ENCODE assay signal across 9 cellular contexts in the genomic region with DNA sequence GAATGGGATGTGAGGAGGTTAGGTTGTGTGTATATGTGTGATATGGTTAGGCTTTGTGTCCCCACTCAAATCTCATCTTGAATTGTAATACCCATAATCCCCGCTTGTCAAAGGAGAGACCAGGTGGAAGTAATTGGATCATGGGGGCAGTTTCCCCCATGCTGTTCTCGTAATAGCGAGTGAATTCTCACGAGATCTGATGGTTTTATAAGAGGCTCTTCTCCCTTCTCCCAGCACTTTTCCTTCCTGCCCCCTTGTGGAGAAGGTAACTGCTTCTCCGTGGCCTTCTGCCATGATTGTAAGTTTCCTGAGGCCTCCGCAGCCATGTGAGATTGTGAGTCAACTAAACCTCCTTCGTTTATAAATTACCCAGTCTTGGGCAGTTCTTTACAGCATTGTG. TPM values are rescaled to one million over a fixed set of nuclear protein-coding genes. Genes with fewer than 3 reads are reported as not detected.
A peak's percentile ranks its signal among the peaks of the same experiment; 100 is the strongest.
DNase-seq lines count a peak whose midpoint lies in the region; ATAC-seq and TF ChIP-seq lines count a peak whose summit lies in the region.
"Had no signal": no experiment of that assay in that cellular context is flagged by ENCODE, and none has a peak within 500 bp of the region (broad histone marks: within the 10 kb centered on the region; RNA-seq: fewer than 3 reads in every experiment).

No MANE protein-coding gene starts in this region.

- no peaks in the 10 kb centered on the region for H3K27me3 ChIP-seq in suprapubic skin

- peaks cover 14% of the 10 kb centered on the region for H3K4me1 ChIP-seq in suprapubic skin

- ATAC-seq in activated CD4-positive, alpha-beta T cell treated with anti-CD3 and anti-CD28 coated beads for 36 hours: no peak
- ATAC-seq in activated CD8-positive, alpha-beta T cell treated with anti-CD3 and anti-CD28 coated beads for 36 hours: no peak
- ATAC-seq in HG03565 (IDR thresholded peaks at IDR 0.05; ENCODE audit: unreplicated experiment): no peak

- TF ChIP-seq POLR2A in suprapubic skin (IDR thresholded peaks at IDR 0.05): no peak

- no peak for TF ChIP-seq CTCF in activated CD8-positive, alpha-beta T cell treated with anti-CD3 and anti-CD28 coated beads for 36 hours (IDR thresholded peaks at IDR 0.05)
- TF ChIP-seq CTCF in suprapubic skin (IDR thresholded peaks at IDR 0.05): no peak

- no peaks in the 10 kb centered on the region for H3K27me3 Mint-ChIP-seq in activated CD4-positive, alpha-beta T cell treated with anti-CD3 and anti-CD28 coated beads for 36 hours
- no peaks in the 10 kb centered on the region for H3K27me3 Mint-ChIP-seq in activated CD8-positive, alpha-beta T cell treated with anti-CD3 and anti-CD28 coated beads for 36 hours

- H3K27ac ChIP-seq in suprapubic skin: no peak overlapping the region

- H3K27ac Mint-ChIP-seq in activated CD4-positive, alpha-beta T cell treated with anti-CD3 and anti-CD28 coated beads for 36 hours: peak overlapping the region; percentile 90
- peak overlapping the region; percentile 92 for H3K27ac Mint-ChIP-seq in activated CD8-positive, alpha-beta T cell treated with anti-CD3 and anti-CD28 coated beads for 36 hours

- H3K9me3 Mint-ChIP-seq in activated CD4-positive, alpha-beta T cell treated with anti-CD3 and anti-CD28 coated beads for 36 hours (ENCODE audit: low read depth): no peaks in the 10 kb centered on the region
- H3K9me3 Mint-ChIP-seq in activated CD8-positive, alpha-beta T cell treated with anti-CD3 and anti-CD28 coated beads for 36 hours: no peaks in the 10 kb centered on the region

- peak overlapping the region; percentile 78 for H3K4me3 Mint-ChIP-seq in activated CD4-positive, alpha-beta T cell treated with anti-CD3 and anti-CD28 coated beads for 36 hours
- peak overlapping the region; percentile 80 for H3K4me3 Mint-ChIP-seq in activated CD8-positive, alpha-beta T cell treated with anti-CD3 and anti-CD28 coated beads for 36 hours

- intact Hi-C loops in activated CD4-positive, alpha-beta T cell treated with anti-CD3 and anti-CD28 coated beads for 36 hours (cut with DNase I, micrococcal nuclease): loop anchor here (1.0 to 5.0 kb wide), 5 partner anchors 56 to 676 kb away; a partner anchor contains a TSS
- intact Hi-C loops in activated CD8-positive, alpha-beta T cell treated with anti-CD3 and anti-CD28 coated beads for 36 hours (cut with micrococcal nuclease): no loop called here

- peaks cover 16% of the 10 kb centered on the region for H3K4me1 Mint-ChIP-seq in activated CD4-positive, alpha-beta T cell treated with anti-CD3 and anti-CD28 coated beads for 36 hours
- peaks cover 14% of the 10 kb centered on the region for H3K4me1 Mint-ChIP-seq in activated CD8-positive, alpha-beta T cell treated with anti-CD3 and anti-CD28 coated beads for 36 hours (ENCODE audit: low read depth)

- POLR2A ChIA-PET in activated CD4-positive, alpha-beta T cell treated with anti-CD3 and anti-CD28 coated beads for 36 hours (lab: Charles Lee): interaction anchor here (1.0 kb wide), 1 partner anchor 62 kb away, joined by 5 read pairs; no protein-coding TSS in a partner anchor
- POLR2A ChIA-PET in activated CD8-positive, alpha-beta T cell treated with anti-CD3 and anti-CD28 coated beads for 36 hours (lab: Charles Lee): interaction anchor here (1.5 kb wide), 1 partner anchor 56 kb away, joined by 4 read pairs; a partner anchor contains a TSS

- H3K36me3 Mint-ChIP-seq in activated CD4-positive, alpha-beta T cell treated with anti-CD3 and anti-CD28 coated beads for 36 hours (ENCODE audit: low read depth): peaks cover 6% of the 10 kb centered on the region
- peaks cover 2% of the 10 kb centered on the region for H3K36me3 Mint-ChIP-seq in activated CD8-positive, alpha-beta T cell treated with anti-CD3 and anti-CD28 coated beads for 36 hours (ENCODE audit: low read depth)

- DNase-seq in activated CD4-positive, alpha-beta T cell treated with anti-CD3 and anti-CD28 coated beads for 36 hours: no peak
- no peak for DNase-seq in activated CD4-positive, alpha-beta T cell treated with anti-CD3 and anti-CD28 coated beads for 48 hours
- no peak for DNase-seq in activated CD8-positive, alpha-beta T cell treated with anti-CD3 and anti-CD28 coated beads for 36 hours
- DNase-seq in iris pigment epithelial cell (ENCODE audit: low read depth) (peak; percentile 9), suprapubic skin (ENCODE audit: low spot score in 2 of 2) (no peak), NCI-H226 (no peak), GM19240 (ENCODE audit: insufficient read length, low spot score) (no peak)

- no peaks in the 10 kb centered on the region for H3K9me3 ChIP-seq in suprapubic skin

- TF ChIP-seq EP300 in suprapubic skin (IDR thresholded peaks at IDR 0.05): no peak

- CTCF ChIA-PET in activated CD4-positive, alpha-beta T cell treated with anti-CD3 and anti-CD28 coated beads for 36 hours (lab: Charles Lee): interaction anchor here (0.6 to 1.6 kb wide), 9 partner anchors 8 to 360 kb away, joined by 3 to 10 read pairs (median 5); a partner anchor contains a TSS
- CTCF ChIA-PET in activated CD8-positive, alpha-beta T cell treated with anti-CD3 and anti-CD28 coated beads for 36 hours (lab: Charles Lee): interaction anchor here (0.7 to 1.2 kb wide), 8 partner anchors 10 to 56 kb away, joined by 3 to 10 read pairs (median 5); a partner anchor contains a TSS

- no peaks in the 10 kb centered on the region for H3K36me3 ChIP-seq in suprapubic skin

- peak overlapping the region; percentile 60 for H3K4me3 ChIP-seq in suprapubic skin

- WGBS in suprapubic skin: 77% methylated on average over 7 of the region's 7 CpGs

RNA-seq across cellular contexts. Expression of a gene that starts 47.3 kb away (rescaled TPM):
- total RNA-seq in activated CD4-positive, alpha-beta T cell treated with anti-CD3 and anti-CD28 coated beads for 36 hours: not detected
- not detected for total RNA-seq in activated CD8-positive, alpha-beta T cell treated with anti-CD3 and anti-CD28 coated beads for 36 hours
- total RNA-seq in suprapubic skin: not detected
- total RNA-seq: activated CD8-positive, alpha-beta memory T cell treated with anti-CD3 and anti-CD28 coated beads for 36 hours had no signal

RNA-seq across cellular contexts. Expression of a gene that starts 55.9 kb away (rescaled TPM):
- 100 to 1,000 TPM; 222 to 237 TPM for total RNA-seq in activated CD4-positive, alpha-beta T cell treated with anti-CD3 and anti-CD28 coated beads for 36 hours
- total RNA-seq in activated CD8-positive, alpha-beta T cell treated with anti-CD3 and anti-CD28 coated beads for 36 hours: 100 to 1,000 TPM; 266 TPM
- 10 to 100 TPM; 23.3 to 59.1 (median 32.6) TPM for total RNA-seq in suprapubic skin
